ENCODE assay signal across 1 cellular context in the genomic region with DNA sequence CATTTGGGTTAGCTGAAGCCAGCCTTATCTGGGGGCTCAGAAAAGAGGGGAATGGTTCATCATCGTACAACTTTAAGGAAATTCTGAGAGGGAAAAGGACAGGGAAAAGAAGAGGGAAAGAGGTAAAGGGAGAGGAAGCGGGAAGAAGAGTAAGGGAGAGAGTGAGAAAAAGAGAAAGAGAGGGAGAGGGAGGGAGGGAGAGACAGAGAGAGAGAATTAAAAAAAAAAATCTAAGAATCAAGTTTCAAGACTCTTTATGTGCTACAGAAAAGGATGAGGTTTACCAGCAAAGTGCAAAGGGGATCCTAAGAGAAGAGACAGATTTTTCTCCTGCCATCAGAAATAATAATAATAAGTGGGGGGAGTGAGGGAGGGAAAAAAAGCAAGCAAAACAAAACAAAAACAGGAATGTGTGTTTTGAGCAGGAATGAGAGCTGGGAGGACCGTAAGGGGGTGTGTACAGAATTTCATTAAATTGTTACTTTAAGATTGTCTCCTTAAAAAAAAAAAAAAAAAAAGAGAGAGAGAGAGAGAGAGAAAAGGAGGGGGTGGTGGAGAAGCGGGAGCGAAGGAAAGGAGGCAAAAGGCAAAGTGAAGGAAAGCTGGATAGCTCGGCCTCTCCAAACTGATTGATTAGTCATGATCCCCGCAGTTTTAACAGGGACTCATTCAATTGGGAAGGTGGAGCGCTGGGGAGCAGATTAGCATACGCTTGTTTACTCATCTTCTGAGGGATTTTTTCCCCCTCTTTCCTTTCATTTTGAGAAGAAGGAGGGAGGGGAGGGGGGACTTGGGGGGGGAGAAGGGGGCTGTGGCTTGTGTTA.
TF ChIP-seq lines count a peak whose summit lies in the region.

No MANE protein-coding gene starts in this region.

TF ChIP-seq in A549, 52 proteins besides CTCF, POLR2A, EP300 and RAD21 (continued from another document):
- peak; percentile 13; the same call in 1 of the 3 replicates for TF ChIP-seq SMC3 (IDR thresholded peaks at IDR 0.05)
